15 cellular contexts compared by ENCODE assay signal in the genomic region with DNA sequence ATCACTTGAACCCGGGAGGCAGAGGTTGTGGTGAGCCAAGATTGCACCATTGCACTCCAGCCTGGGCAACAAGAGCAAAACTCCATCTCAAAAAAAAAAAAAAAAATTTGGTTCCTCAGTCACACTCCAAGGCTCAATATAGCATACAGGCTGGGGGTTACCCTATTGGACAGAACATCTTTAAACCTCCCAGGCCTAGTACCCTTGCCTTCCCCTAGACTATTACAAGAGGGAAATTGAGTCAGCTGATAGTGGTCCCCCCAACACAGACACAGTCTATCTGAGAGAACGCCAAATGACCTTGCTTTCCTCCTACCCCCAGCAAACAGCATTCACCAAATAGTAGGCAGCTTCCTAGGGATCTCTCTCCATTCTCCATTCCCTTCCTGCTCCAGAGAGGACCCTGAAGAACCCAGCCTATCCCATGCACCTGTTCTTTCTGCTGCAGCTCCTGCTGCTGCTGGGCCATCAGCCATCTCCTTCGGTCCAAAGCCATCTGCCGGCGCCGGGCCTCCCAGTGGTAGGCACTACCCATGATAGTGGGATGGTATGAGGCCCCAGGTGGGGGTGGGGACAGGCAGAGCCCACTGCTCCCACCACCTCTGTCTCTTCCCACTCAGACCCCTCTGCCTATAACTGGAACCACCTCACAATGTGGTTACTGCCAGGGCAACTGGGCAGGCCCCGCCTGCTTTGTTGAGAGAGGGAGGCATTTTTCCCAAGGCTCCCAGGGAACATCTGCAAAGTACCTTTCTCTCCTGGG. TPM values are rescaled to one million over a fixed set of nuclear protein-coding genes. Genes with fewer than 3 reads are reported as not detected.
"Had no signal": no experiment of that assay in that cellular context is flagged by ENCODE, and none has a peak within 500 bp of the region (broad histone marks: within the 10 kb centered on the region; RNA-seq: fewer than 3 reads in every experiment).

TSS of gene CCDC200 (minus strand) at position 604 of the 763 bp plus-strand sequence. CDS start at position 535, 69 bp downstream.

RNA-seq across cellular contexts. Expression of gene CCDC200, which starts in this region (rescaled TPM):
- total RNA-seq: activated CD4-positive, alpha-beta memory T cell treated with anti-CD3 and anti-CD28 coated beads for 36 hours; activated CD8-positive, alpha-beta memory T cell treated with anti-CD3 and anti-CD28 coated beads, Interleukin-2, amount 10 ng/mL, durations not matched to agents 7 days and 5 days; activated CD8-positive, alpha-beta T cell treated with anti-CD3 and anti-CD28 coated beads, Interleukin-2, amount 10 ng/mL, durations not matched to agents 7 days and 5 days; activated naive CD4-positive, alpha-beta T cell treated with anti-CD3 and anti-CD28 coated beads for 36 hours; activated naive CD8-positive, alpha-beta T cell treated with anti-CD3 and anti-CD28 coated beads for 36 hours; activated T-helper 2 cell treated with anti-CD3 and anti-CD28 coated beads, Interferon-gamma antibody, Interleukin-2, Interleukin-4, amounts not matched to agents 10 μg/mL and 5 μg/mL and 100 μg/mL, durations not matched to agents 14 hours and 24 hours and 36 hours; adrenal gland; aorta; body of pancreas; chondrocyte; dermis blood vessel endothelial cell; esophagus squamous epithelium; fibroblast of lung; fibroblast of villous mesenchyme; gastroesophageal sphincter had no signal
- polyA plus RNA-seq: adrenal gland, aorta, fibroblast of lung had no signal
